ENCODE assay signal across 19 cellular contexts in the genomic region with DNA sequence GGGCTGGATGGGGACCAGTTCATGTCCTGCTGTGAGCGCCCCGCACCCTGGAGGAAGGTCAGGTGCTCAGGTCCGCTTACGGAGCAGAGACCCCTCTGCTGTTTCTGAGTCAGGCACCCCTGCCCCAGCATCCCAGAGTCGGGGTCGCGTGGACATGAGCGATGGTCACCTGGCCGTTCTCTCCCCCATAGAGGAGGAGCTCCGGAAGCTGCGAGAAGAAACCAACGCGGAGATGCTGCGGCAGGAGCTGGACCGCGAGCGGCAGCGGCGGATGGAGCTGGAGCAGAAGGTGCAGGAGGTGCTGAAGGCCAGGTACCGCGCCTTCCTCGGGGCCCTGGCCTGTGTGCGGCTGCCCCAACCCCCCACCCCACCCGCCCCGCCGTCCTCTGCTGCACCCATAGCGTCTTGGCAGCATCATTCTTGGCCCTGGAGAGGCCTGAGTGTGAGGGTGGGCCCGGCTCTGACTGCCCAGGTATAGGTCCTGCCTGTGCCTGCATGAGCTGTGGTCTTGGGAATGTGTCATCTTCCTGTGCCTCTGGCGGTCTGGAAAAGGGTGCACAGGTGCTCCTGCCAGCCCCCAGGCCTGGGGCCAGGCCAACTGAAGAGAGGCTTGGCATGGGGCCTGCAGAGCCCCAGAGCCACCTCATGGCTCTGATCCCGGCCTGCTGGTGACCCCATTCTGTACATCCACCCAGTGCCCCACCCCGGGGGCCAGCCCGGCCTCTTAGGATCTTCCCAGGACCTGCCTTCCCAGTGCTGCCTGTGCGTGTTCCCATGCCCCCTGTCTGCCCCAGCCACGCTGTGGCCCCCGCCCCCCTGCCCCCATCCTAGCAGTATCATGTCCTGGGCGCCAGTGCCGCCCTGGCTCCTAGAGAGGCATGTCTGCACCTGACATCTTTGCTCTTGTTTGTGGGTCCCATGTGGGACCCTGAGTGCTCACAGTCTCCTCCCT. TPM values are rescaled to one million over a fixed set of nuclear protein-coding genes. Genes with fewer than 3 reads are reported as not detected.
DNase-seq lines count a peak whose midpoint lies in the region; ATAC-seq and TF ChIP-seq lines count a peak whose summit lies in the region.
"Had no signal": no experiment of that assay in that cellular context is flagged by ENCODE, and none has a peak within 500 bp of the region (broad histone marks: within the 10 kb centered on the region; RNA-seq: fewer than 3 reads in every experiment).

No MANE protein-coding gene starts in this region.

- no peaks in the 10 kb centered on the region for H3K9me3 Mint-ChIP-seq in activated naive CD4-positive, alpha-beta T cell treated with anti-CD3 and anti-CD28 coated beads, Interleukin-2, amount 50 U/mL, for 72 hours
- H3K9me3 Mint-ChIP-seq in stimulated activated effector memory CD8-positive, alpha-beta T cell treated with anti-CD3 and anti-CD28 coated beads, Interleukin-12 subunit alpha, Interleukin-12 subunit beta, amount 100 ng/mL, for 72 hours = no peaks in the 10 kb centered on the region

- BruUV-seq in PC-9 (replicated peaks; lab: Mats Ljungman, UMichigan) = no TSS peak

- H3K4me1 ChIP-seq in PC-9 (replicated peaks; ENCODE audit: insufficient read depth) = no peaks in the 10 kb centered on the region

- no peaks in the 10 kb centered on the region for H3K36me3 Mint-ChIP-seq in activated naive CD4-positive, alpha-beta T cell treated with anti-CD3 and anti-CD28 coated beads, Interleukin-2, amount 50 U/mL, for 72 hours
- no peaks in the 10 kb centered on the region for H3K36me3 Mint-ChIP-seq in stimulated activated effector memory CD8-positive, alpha-beta T cell treated with anti-CD3 and anti-CD28 coated beads, Interleukin-12 subunit alpha, Interleukin-12 subunit beta, amount 100 ng/mL, for 72 hours

- CTCF ChIA-PET in PC-9 (lab: Charles Lee) = no interaction called here

- no peak overlapping the region for H3K4me2 ChIP-seq in PC-9
- H3K4me2 ChIP-seq: A549, SK-N-SH had no signal

- no peaks in the 10 kb centered on the region for H3K9me3 ChIP-seq in PC-9 (ENCODE audit: insufficient read depth, low read depth)
- H3K9me3 ChIP-seq: A549, SK-N-SH had no signal

- H3K27me3 ChIP-seq in PC-9 (ENCODE audit: insufficient read depth, low read depth) = no peaks in the 10 kb centered on the region

- H3K27ac Mint-ChIP-seq in activated naive CD4-positive, alpha-beta T cell treated with anti-CD3 and anti-CD28 coated beads, Interleukin-2, amount 50 U/mL, for 72 hours = peak overlapping the region; percentile 65 to 82
- peak overlapping the region; percentile 70 for H3K27ac Mint-ChIP-seq in stimulated activated effector memory CD8-positive, alpha-beta T cell treated with anti-CD3 and anti-CD28 coated beads, Interleukin-12 subunit alpha, Interleukin-12 subunit beta, amount 100 ng/mL, for 72 hours

- intact Hi-C loops in PC-9 (cut with micrococcal nuclease; ENCODE audit: unreplicated experiment) = no loop called here

- no peak for ATAC-seq in activated naive CD4-positive, alpha-beta T cell treated with anti-CD3 and anti-CD28 coated beads, Interleukin-2, amount 50 U/mL, for 72 hours
- ATAC-seq in stimulated activated effector memory CD8-positive, alpha-beta T cell treated with anti-CD3 and anti-CD28 coated beads, Interleukin-12 subunit alpha, Interleukin-12 subunit beta, amount 100 ng/mL, for 72 hours = no peak
- no peak for ATAC-seq in GM21447 (IDR thresholded peaks at IDR 0.05; ENCODE audit: unreplicated experiment)
- ATAC-seq: A549, K562 had no signal

- peaks cover 41% of the 10 kb centered on the region for H3K4me1 Mint-ChIP-seq in stimulated activated effector memory CD8-positive, alpha-beta T cell treated with anti-CD3 and anti-CD28 coated beads, Interleukin-12 subunit alpha, Interleukin-12 subunit beta, amount 100 ng/mL, for 72 hours

- H3K4me3 ChIP-seq in PC-9 (no peak overlapping the region), epithelial cell of esophagus (ENCODE audit: low read length) (no peak overlapping the region)
- H3K4me3 ChIP-seq: A549, K562 had no signal

- H3F3A ChIP-seq in PC-9 (ENCODE audit: insufficient read depth, low read depth) = 0 out of 2 replicates have a peak, but pooled peaks cover 3% of the 10 kb centered on the region

- no peaks in the 10 kb centered on the region for H3K36me3 ChIP-seq in PC-9 (ENCODE audit: low read depth)

- H2AFZ ChIP-seq in PC-9 = no peak overlapping the region

- POLR2A ChIA-PET in PC-9 (lab: Charles Lee; ENCODE audit: unreplicated experiment) = interaction anchor here (0.5 kb wide), 1 partner anchor 573 kb away, joined by 4 read pairs; no protein-coding TSS in a partner anchor

- no peak overlapping the region for H3K27ac ChIP-seq in PC-9
- H3K27ac ChIP-seq: A549, HL-60 had no signal

- DNase-seq in activated naive CD4-positive, alpha-beta T cell treated with anti-CD3 and anti-CD28 coated beads, Interleukin-2, amount 50 U/mL, for 72 hours (ENCODE audit: low spot score in 2 of 2) = no peak
- no peak for DNase-seq in activated naive CD4-positive, alpha-beta T cell treated with anti-CD3 and anti-CD28 coated beads, Interleukin-2, amount 50 U/mL, for 16 hours
- DNase-seq in PC-9 = peak; percentile 49 to 72
- peak; percentile 87 for DNase-seq in epithelial cell of esophagus (ENCODE audit: low read depth)
- DNase-seq in stimulated activated effector memory CD8-positive, alpha-beta T cell treated with anti-CD3 and anti-CD28 coated beads, Interleukin-12 subunit alpha, Interleukin-12 subunit beta, amount 100 ng/mL, for 72 hours (ENCODE audit: low spot score in 2 of 2) = no peak
- no peak for DNase-seq in NCI-H1436 treated with DMSO at 0.1 percent for 48 hours (lab: John Stamatoyannopoulos, UW)
- DNase-seq in AG08395 (ENCODE audit: low spot score) = no peak
- DNase-seq: DMS79; GOT3; NCI-H1694; NCI-H510A treated with DMSO at 0.1 percent for 48 hours; NK-92 treated with Interleukin-12 subunit alpha and Interleukin-12 subunit beta, amount 100 ng/mL, for 24 hours; Right ventricle myocardium superior; SK-N-SH had no signal

- TF ChIP-seq CTCF in PC-9 (conservative IDR thresholded peaks at IDR 0.05) (no peak), epithelial cell of esophagus (IDR thresholded peaks at IDR 0.05; ENCODE audit: insufficient read depth, low read depth, low read length, missing control alignments) (no peak)

- H3K4me3 Mint-ChIP-seq in stimulated activated effector memory CD8-positive, alpha-beta T cell treated with anti-CD3 and anti-CD28 coated beads, Interleukin-12 subunit alpha, Interleukin-12 subunit beta, amount 100 ng/mL, for 72 hours = no peak overlapping the region
- H3K4me3 Mint-ChIP-seq: CD14-positive monocyte had no signal

- H3K9me2 ChIP-seq in PC-9 (ENCODE audit: insufficient read depth) = no peaks in the 10 kb centered on the region
- H3K9me2 ChIP-seq: SK-N-SH had no signal

- H4K20me1 ChIP-seq in PC-9 (ENCODE audit: insufficient read depth) = peaks cover 44% of the 10 kb centered on the region

- no peaks in the 10 kb centered on the region for H3K79me2 ChIP-seq in PC-9 (ENCODE audit: low read depth)

RNA-seq across cellular contexts. Expression of a gene that starts 38.1 kb away (rescaled TPM):
- 10 to 100 TPM; 33.8 to 42.4 TPM for total RNA-seq in activated naive CD4-positive, alpha-beta T cell treated with anti-CD3 and anti-CD28 coated beads, Interleukin-2, amount 50 U/mL, for 72 hours
- total RNA-seq in PC-9 (2021) = 36.4 and 38.2 TPM in 2 replicates

Comparison
In these comparisons a context has a peak if more than half of its experiments do, and no peak if none do; other contexts are left out.
1. DNase-seq: peak in PC-9 (2 of 2) and epithelial cell of esophagus (single experiment); none in activated naive CD4-positive, alpha-beta T cell treated with anti-CD3 and anti-CD28 coated beads, Interleukin-2, amount 50 U/mL, for 72 hours (0 of 2), activated naive CD4-positive, alpha-beta T cell treated with anti-CD3 and anti-CD28 coated beads, Interleukin-2, amount 50 U/mL, for 16 hours (single experiment), stimulated activated effector memory CD8-positive, alpha-beta T cell treated with anti-CD3 and anti-CD28 coated beads, Interleukin-12 subunit alpha, Interleukin-12 subunit beta, amount 100 ng/mL, for 72 hours (0 of 2), NCI-H1436 treated with DMSO at 0.1 percent for 48 hours (single experiment) and AG08395 (single experiment).